Comparison of ENCODE assay signal across 1 cellular context in the genomic region with DNA sequence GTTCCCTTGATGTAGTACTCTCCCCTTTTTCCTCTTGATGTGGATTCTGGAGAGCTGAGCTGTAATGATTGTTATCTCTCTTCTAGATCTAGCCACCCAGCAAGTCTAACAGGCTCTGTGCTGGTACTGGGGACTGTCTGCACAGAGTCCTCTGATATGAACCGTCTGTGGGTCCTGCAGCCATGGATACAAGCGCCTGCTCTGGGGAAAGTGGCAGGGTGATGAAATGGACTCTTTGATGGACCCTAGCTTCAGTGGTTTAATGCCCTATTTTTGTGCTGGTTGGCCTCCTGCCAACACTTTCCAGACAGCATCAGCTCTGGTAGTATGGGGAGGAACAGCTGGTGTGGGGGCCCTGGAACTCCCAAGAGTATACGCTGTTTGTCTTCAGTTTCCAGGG.
TF ChIP-seq lines count a peak whose summit lies in the region.

No MANE protein-coding gene starts in this region.

TF ChIP-seq in HepG2, 621 proteins besides CTCF, POLR2A, EP300 and RAD21 (continued from another document):
- TF ChIP-seq, protein P1, sequence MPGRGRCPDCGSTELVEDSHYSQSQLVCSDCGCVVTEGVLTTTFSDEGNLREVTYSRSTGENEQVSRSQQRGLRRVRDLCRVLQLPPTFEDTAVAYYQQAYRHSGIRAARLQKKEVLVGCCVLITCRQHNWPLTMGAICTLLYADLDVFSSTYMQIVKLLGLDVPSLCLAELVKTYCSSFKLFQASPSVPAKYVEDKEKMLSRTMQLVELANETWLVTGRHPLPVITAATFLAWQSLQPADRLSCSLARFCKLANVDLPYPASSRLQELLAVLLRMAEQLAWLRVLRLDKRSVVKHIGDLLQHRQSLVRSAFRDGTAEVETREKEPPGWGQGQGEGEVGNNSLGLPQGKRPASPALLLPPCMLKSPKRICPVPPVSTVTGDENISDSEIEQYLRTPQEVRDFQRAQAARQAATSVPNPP (CRISPR knock-in tag; IDR thresholded peaks at IDR 0.05), result no peak
- TF ChIP-seq ZNF235 (CRISPR knock-in tag; IDR thresholded peaks at IDR 0.05; ENCODE audit: borderline replicate concordance) (no peak), PPARG (CRISPR knock-in tag; conservative IDR thresholded peaks at IDR 0.05) (no peak), NCOA2 (CRISPR knock-in tag; IDR thresholded peaks at IDR 0.05) (no peak), ZFY (CRISPR knock-in tag; IDR thresholded peaks at IDR 0.05) (no peak), ZNF121 (CRISPR knock-in tag; IDR thresholded peaks at IDR 0.05) (no peak)
- TF ChIP-seq, protein P2, sequence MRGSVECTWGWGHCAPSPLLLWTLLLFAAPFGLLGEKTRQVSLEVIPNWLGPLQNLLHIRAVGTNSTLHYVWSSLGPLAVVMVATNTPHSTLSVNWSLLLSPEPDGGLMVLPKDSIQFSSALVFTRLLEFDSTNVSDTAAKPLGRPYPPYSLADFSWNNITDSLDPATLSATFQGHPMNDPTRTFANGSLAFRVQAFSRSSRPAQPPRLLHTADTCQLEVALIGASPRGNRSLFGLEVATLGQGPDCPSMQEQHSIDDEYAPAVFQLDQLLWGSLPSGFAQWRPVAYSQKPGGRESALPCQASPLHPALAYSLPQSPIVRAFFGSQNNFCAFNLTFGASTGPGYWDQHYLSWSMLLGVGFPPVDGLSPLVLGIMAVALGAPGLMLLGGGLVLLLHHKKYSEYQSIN (CRISPR knock-in tag; IDR thresholded peaks at IDR 0.05; ENCODE audit: borderline replicate concordance), result no peak
- TF ChIP-seq, protein P3, sequence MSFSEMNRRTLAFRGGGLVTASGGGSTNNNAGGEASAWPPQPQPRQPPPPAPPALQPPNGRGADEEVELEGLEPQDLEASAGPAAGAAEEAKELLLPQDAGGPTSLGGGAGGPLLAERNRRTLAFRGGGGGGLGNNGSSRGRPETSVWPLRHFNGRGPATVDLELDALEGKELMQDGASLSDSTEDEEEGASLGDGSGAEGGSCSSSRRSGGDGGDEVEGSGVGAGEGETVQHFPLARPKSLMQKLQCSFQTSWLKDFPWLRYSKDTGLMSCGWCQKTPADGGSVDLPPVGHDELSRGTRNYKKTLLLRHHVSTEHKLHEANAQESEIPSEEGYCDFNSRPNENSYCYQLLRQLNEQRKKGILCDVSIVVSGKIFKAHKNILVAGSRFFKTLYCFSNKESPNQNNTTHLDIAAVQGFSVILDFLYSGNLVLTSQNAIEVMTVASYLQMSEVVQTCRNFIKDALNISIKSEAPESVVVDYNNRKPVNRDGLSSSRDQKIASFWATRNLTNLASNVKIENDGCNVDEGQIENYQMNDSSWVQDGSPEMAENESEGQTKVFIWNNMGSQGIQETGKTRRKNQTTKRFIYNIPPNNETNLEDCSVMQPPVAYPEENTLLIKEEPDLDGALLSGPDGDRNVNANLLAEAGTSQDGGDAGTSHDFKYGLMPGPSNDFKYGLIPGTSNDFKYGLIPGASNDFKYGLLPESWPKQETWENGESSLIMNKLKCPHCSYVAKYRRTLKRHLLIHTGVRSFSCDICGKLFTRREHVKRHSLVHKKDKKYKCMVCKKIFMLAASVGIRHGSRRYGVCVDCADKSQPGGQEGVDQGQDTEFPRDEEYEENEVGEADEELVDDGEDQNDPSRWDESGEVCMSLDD (CRISPR knock-in tag; IDR thresholded peaks at IDR 0.05; ENCODE audit: borderline replicate concordance), result no peak
TF ChIP-seq in HepG2: peak in this region for 0.
